In genomic region chr2:3451926-3452671, GRCh38 we compare ENCODE assay signal across 24 cellular contexts.
DNase-seq lines count a peak whose midpoint lies in the region; TF ChIP-seq lines count a peak whose summit lies in the region.
"Had no signal": no experiment of that assay in that cellular context is flagged by ENCODE, and none has a peak within 500 bp of the region (broad histone marks: within the 10 kb centered on the region; RNA-seq: fewer than 3 reads in every experiment).

No MANE protein-coding gene starts in this region.

- no peak overlapping the region for H3K9ac ChIP-seq in BLaER1
- H3K9ac ChIP-seq: BLaER1 treated with 17β-estradiol and CSF1 and Interleukin-3, amounts not matched to agents 10 nM and 100 nM had no signal

- H3K4me2 ChIP-seq in BLaER1, result peak overlapping the region; percentile 9

- TF ChIP-seq CTCF in nephron (IDR thresholded peaks at IDR 0.05; ENCODE audit: unreplicated experiment in 3 of 3), result no peak

- no peaks in the 10 kb centered on the region for H3K27me3 Mint-ChIP-seq in nephron (ENCODE audit: low read depth)
- H3K27me3 Mint-ChIP-seq: activated CD8-positive, alpha-beta T cell treated with anti-CD3 and anti-CD28 coated beads for 36 hours; activated T-cell treated with anti-CD3 and anti-CD28 coated beads, Interleukin-2, amount 50 U/mL, for 24 hours; stimulated activated naive CD8-positive, alpha-beta T cell treated with anti-CD3 and anti-CD28 coated beads, Interleukin-15, amount 100 ng/mL, for 72 hours had no signal

- H3K36me3 ChIP-seq in BLaER1, result peaks cover 65% of the 10 kb centered on the region

- H3K36me3 Mint-ChIP-seq in nephron (ENCODE audit: low read depth), result peaks cover 54% of the 10 kb centered on the region

- H3K4me1 ChIP-seq in BLaER1, result peaks cover 62% of the 10 kb centered on the region
- H3K4me1 ChIP-seq: HAP-1 had no signal

- H3K27ac ChIP-seq in BLaER1, result no peak overlapping the region
- H3K27ac ChIP-seq in cingulate gyrus (ENCODE audit: low read depth, low read length), result peak overlapping the region; percentile 63
- H3K27ac ChIP-seq: BLaER1 treated with 17β-estradiol and CSF1 and Interleukin-3, amounts not matched to agents 10 nM and 100 nM; epithelial cell of prostate; SK-N-MC had no signal

- DNase-seq in LHCN-M2 (ENCODE audit: low read depth), result peak; percentile 79
- DNase-seq in kidney glomerular epithelial cell (lab: John Stamatoyannopoulos, UW), result no peak
- DNase-seq in GF-D8 (lab: John Stamatoyannopoulos, UW), result no peak
- no peak for DNase-seq in amniotic stem cell (lab: John Stamatoyannopoulos, UW)
- DNase-seq: activated CD8-positive, alpha-beta T cell treated with anti-CD3 and anti-CD28 coated beads for 36 hours; activated gamma-delta T cell treated with Interleukin-2 at 50 U/mL for 16 hours; activated T-cell treated with anti-CD3 and anti-CD28 coated beads, Interleukin-2, amount 50 U/mL, for 24 hours; DMS53; GDM1; glutamatergic neuron; KBM-7; MG63; NCI-H1436; NCI-H345; small intestine; stimulated activated naive CD8-positive, alpha-beta T cell treated with anti-CD3 and anti-CD28 coated beads, Interleukin-15, amount 100 ng/mL, for 72 hours had no signal

- peak overlapping the region; percentile 82 to 95 (median 86) for H3K27ac Mint-ChIP-seq in nephron
- H3K27ac Mint-ChIP-seq: activated CD8-positive, alpha-beta T cell treated with anti-CD3 and anti-CD28 coated beads for 36 hours; activated T-cell treated with anti-CD3 and anti-CD28 coated beads, Interleukin-2, amount 50 U/mL, for 24 hours had no signal

- no peaks in the 10 kb centered on the region; the same call in 1 of the 2 replicates for H3K9me3 ChIP-seq in BLaER1
- H3K9me3 ChIP-seq: HAP-1, MG63, tibial nerve had no signal

- H3K4me1 Mint-ChIP-seq in nephron, result peaks cover 69% of the 10 kb centered on the region
- H3K4me1 Mint-ChIP-seq: stimulated activated naive CD8-positive, alpha-beta T cell treated with anti-CD3 and anti-CD28 coated beads, Interleukin-15, amount 100 ng/mL, for 72 hours had no signal

- H3K27me3 ChIP-seq in BLaER1, result peaks cover 64% of the 10 kb centered on the region
- H3K27me3 ChIP-seq: MG63, tibial nerve had no signal

- H3K4me3 ChIP-seq in BLaER1, result no peak overlapping the region
- H3K4me3 ChIP-seq: BLaER1 treated with 17β-estradiol and CSF1 and Interleukin-3, amounts not matched to agents 10 nM and 100 nM; HAP-1; MG63; SK-N-MC; tibial nerve had no signal

- H3K4me3 Mint-ChIP-seq in nephron, result peak overlapping the region in 1 of 3 experiments; percentile 42
- H3K4me3 Mint-ChIP-seq: activated CD8-positive, alpha-beta T cell treated with anti-CD3 and anti-CD28 coated beads for 36 hours; activated T-cell treated with anti-CD3 and anti-CD28 coated beads, Interleukin-2, amount 50 U/mL, for 24 hours; stimulated activated naive CD8-positive, alpha-beta T cell treated with anti-CD3 and anti-CD28 coated beads, Interleukin-15, amount 100 ng/mL, for 72 hours had no signal

- peaks cover 62% of the 10 kb centered on the region for H4K20me1 ChIP-seq in BLaER1

- H3K9me3 Mint-ChIP-seq in nephron, result no peaks in the 10 kb centered on the region
- H3K9me3 Mint-ChIP-seq: activated CD8-positive, alpha-beta T cell treated with anti-CD3 and anti-CD28 coated beads for 36 hours; activated T-cell treated with anti-CD3 and anti-CD28 coated beads, Interleukin-2, amount 50 U/mL, for 24 hours; stimulated activated naive CD8-positive, alpha-beta T cell treated with anti-CD3 and anti-CD28 coated beads, Interleukin-15, amount 100 ng/mL, for 72 hours had no signal
